Comparison of ENCODE assay signal across 20 cellular contexts in the genomic region with DNA sequence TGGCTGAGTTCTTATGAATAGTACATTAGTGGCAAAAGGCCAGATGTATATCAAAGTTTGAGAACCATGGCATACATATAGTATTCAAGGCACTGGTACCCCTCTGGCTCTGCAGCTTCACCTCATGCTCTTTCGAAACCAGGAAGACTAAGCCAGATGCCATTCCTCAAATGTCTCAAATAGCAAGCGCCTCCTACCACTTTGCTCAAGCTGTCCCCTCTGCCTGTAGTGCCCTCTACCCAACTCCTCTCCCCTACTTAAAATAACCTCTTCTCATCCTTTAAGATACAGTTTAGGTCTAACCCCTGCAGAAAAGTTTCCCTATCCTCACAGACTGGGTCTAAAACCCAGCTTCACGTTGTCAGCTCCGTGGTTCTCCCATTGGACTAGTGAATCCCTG.
"Had no signal": no experiment of that assay in that cellular context is flagged by ENCODE, and none has a peak within 500 bp of the region (broad histone marks: within the 10 kb centered on the region; RNA-seq: fewer than 3 reads in every experiment).

No MANE protein-coding gene starts in this region.

- H3K4me3 ChIP-seq: breast epithelium, hepatocyte, left ventricle myocardium inferior, right lobe of liver, smooth muscle cell, testis, upper lobe of left lung had no signal

- H3K4me2 ChIP-seq: hepatocyte, smooth muscle cell had no signal

- H3K9me3 ChIP-seq: breast epithelium, neutrophil, right lobe of liver, testis, upper lobe of left lung had no signal

- ATAC-seq: esophagus mucosa; right lobe of liver; stimulated activated memory B cell treated with anti-CD40 and anti-IgM and Interleukin-4, amounts not matched to agents 10 μg/mL and 1 μg/mL and 100 μg/mL, for 72 hours; T-cell had no signal

- H3K27ac ChIP-seq: breast epithelium, hepatocyte, left ventricle myocardium inferior, neutrophil, parathyroid adenoma, right lobe of liver, testis, upper lobe of left lung, VCaP had no signal

- H3K27me3 ChIP-seq: breast epithelium, hepatocyte, neutrophil, right lobe of liver, testis, upper lobe of left lung had no signal

- H3K79me2 ChIP-seq: hepatocyte, parathyroid adenoma had no signal

- H3K4me1 ChIP-seq: breast epithelium, left ventricle myocardium inferior, parathyroid adenoma, right lobe of liver, testis, upper lobe of left lung had no signal

- H3K36me3 ChIP-seq: breast epithelium, left ventricle myocardium inferior, neutrophil, right lobe of liver, upper lobe of left lung had no signal

- DNase-seq: activated CD4-positive, alpha-beta T cell treated with anti-CD3 and anti-CD28 coated beads, Interleukin-2, amount 50 U/mL, for 1 hour; activated CD4-positive, CD25-positive, alpha-beta regulatory T cell treated with anti-CD3 and anti-CD28 coated beads, Interleukin-2, amount 50 U/mL, for 72 hours; activated naive CD4-positive, alpha-beta T cell; activated T-cell treated with anti-CD3 and anti-CD28 coated beads, Interleukin-2, amount 50 U/mL, for 1 hour; amniotic stem cell; glutamatergic neuron; left ventricle myocardium inferior; right lobe of liver; stimulated activated CD4-positive, alpha-beta T cell treated with anti-CD3 and anti-CD28 coated beads, Interleukin-15, amount 100 ng/mL, for 24 hours; T-cell; testis; upper lobe of left lung had no signal

- H3K9ac ChIP-seq: parathyroid adenoma had no signal
